Comparison of ENCODE assay signal across 15 cellular contexts in the genomic region with DNA sequence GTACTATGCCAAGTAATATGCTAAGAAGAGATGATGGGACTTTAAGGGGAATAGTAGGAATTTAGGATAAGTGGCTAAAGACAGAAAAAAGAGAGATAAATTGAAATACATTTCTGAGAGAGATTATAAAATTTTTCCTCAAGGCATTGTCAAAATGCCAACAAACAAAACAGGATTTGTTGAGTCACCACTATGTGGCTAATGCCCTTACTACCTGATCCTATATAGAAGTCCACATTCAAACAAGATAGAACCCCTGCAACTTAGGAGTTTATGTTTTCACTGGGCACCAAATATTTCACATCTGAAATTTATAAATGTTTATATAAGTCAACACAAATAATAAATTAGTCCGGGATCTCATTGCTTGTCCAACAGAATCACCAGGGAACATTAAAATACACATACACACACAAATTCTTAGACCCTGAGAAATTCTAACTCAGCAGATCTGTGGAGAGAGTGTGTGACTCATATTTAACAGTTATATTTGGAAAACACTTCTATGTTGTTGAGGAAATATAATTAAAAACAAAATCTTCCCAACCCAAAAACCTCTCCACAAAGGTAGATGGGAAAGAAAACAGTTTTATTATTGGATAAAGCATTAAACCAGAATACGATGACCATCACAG.
"Had no signal": no experiment of that assay in that cellular context is flagged by ENCODE, and none has a peak within 500 bp of the region (broad histone marks: within the 10 kb centered on the region; RNA-seq: fewer than 3 reads in every experiment).

No MANE protein-coding gene starts in this region.

- H3K27me3 ChIP-seq: adrenal gland, hepatocyte, neutrophil had no signal

- H3K36me3 Mint-ChIP-seq: activated naive CD4-positive, alpha-beta T cell treated with anti-CD3 and anti-CD28 coated beads, Interleukin-2, amount 10 ng/mL, durations not matched to agents 7 days and 5 days; natural killer cell; stimulated activated effector memory CD8-positive, alpha-beta T cell treated with anti-CD3 and anti-CD28 coated beads, Interleukin-12 subunit alpha, Interleukin-12 subunit beta, amount 100 ng/mL, for 72 hours had no signal

- DNase-seq: activated CD4-positive, alpha-beta T cell treated with anti-CD3 and anti-CD28 coated beads, Interleukin-2, amount 50 U/mL, for 48 hours; activated naive CD4-positive, alpha-beta T cell treated with anti-CD3 and anti-CD28 coated beads, Interleukin-2, amount 10 ng/mL, durations not matched to agents 7 days and 5 days; adrenal gland; effector memory CD4-positive, alpha-beta T cell; left ventricle myocardium inferior; mesenchymal stem cell; natural killer cell; T-helper 17 cell; WERI-Rb-1 had no signal

- H3K4me1 Mint-ChIP-seq: activated naive CD4-positive, alpha-beta T cell treated with anti-CD3 and anti-CD28 coated beads, Interleukin-2, amount 10 ng/mL, durations not matched to agents 7 days and 5 days; activated T-helper 17 cell treated with anti-CD3 and anti-CD28 coated beads, Interleukin-2, amount 50 U/mL, for 72 hours; central memory CD8-positive, alpha-beta T cell; natural killer cell; stimulated activated effector memory CD8-positive, alpha-beta T cell treated with anti-CD3 and anti-CD28 coated beads, Interleukin-12 subunit alpha, Interleukin-12 subunit beta, amount 100 ng/mL, for 72 hours; T-helper 17 cell had no signal

- H3K4me2 ChIP-seq: hepatocyte had no signal

- H3K4me3 ChIP-seq: adrenal gland, hepatocyte, left ventricle myocardium inferior had no signal

- H3K9me3 ChIP-seq: adrenal gland, left ventricle myocardium inferior, neutrophil had no signal

- H3K9me3 Mint-ChIP-seq: activated naive CD4-positive, alpha-beta T cell treated with anti-CD3 and anti-CD28 coated beads, Interleukin-2, amount 10 ng/mL, durations not matched to agents 7 days and 5 days; activated T-helper 17 cell treated with anti-CD3 and anti-CD28 coated beads, Interleukin-2, amount 50 U/mL, for 72 hours; central memory CD8-positive, alpha-beta T cell; dendritic cell treated with granulocyte-macrophage colony-stimulating factor and Interleukin-4, amounts not matched to agents 40 ng/mL and 50 ng/mL, for 4 days had no signal

- H3K27ac Mint-ChIP-seq: activated naive CD4-positive, alpha-beta T cell treated with anti-CD3 and anti-CD28 coated beads, Interleukin-2, amount 10 ng/mL, durations not matched to agents 7 days and 5 days; activated T-helper 17 cell treated with anti-CD3 and anti-CD28 coated beads, Interleukin-2, amount 50 U/mL, for 72 hours; dendritic cell treated with granulocyte-macrophage colony-stimulating factor and Interleukin-4, amounts not matched to agents 40 ng/mL and 50 ng/mL, for 4 days; natural killer cell; stimulated activated effector memory CD8-positive, alpha-beta T cell treated with anti-CD3 and anti-CD28 coated beads, Interleukin-12 subunit alpha, Interleukin-12 subunit beta, amount 100 ng/mL, for 72 hours; T-helper 17 cell had no signal

- ATAC-seq: activated T-helper 17 cell treated with anti-CD3 and anti-CD28 coated beads, Interleukin-2, amount 50 U/mL, for 72 hours; natural killer cell; stimulated activated effector memory CD8-positive, alpha-beta T cell treated with anti-CD3 and anti-CD28 coated beads, Interleukin-12 subunit alpha, Interleukin-12 subunit beta, amount 100 ng/mL, for 72 hours; T-helper 17 cell had no signal

- H3K36me3 ChIP-seq: adrenal gland, left ventricle myocardium inferior, neutrophil, WERI-Rb-1 had no signal

- H3K27ac ChIP-seq: adrenal gland, hepatocyte, left ventricle myocardium inferior, neutrophil, WERI-Rb-1 had no signal

- H3K27me3 Mint-ChIP-seq: activated naive CD4-positive, alpha-beta T cell treated with anti-CD3 and anti-CD28 coated beads, Interleukin-2, amount 10 ng/mL, durations not matched to agents 7 days and 5 days; activated T-helper 17 cell treated with anti-CD3 and anti-CD28 coated beads, Interleukin-2, amount 50 U/mL, for 72 hours; central memory CD8-positive, alpha-beta T cell; dendritic cell treated with granulocyte-macrophage colony-stimulating factor and Interleukin-4, amounts not matched to agents 40 ng/mL and 50 ng/mL, for 4 days; T-helper 17 cell had no signal

- H3K4me1 ChIP-seq: adrenal gland had no signal

- H3K79me2 ChIP-seq: hepatocyte had no signal

- H3K4me3 Mint-ChIP-seq: activated naive CD4-positive, alpha-beta T cell treated with anti-CD3 and anti-CD28 coated beads, Interleukin-2, amount 10 ng/mL, durations not matched to agents 7 days and 5 days; activated T-helper 17 cell treated with anti-CD3 and anti-CD28 coated beads, Interleukin-2, amount 50 U/mL, for 72 hours; central memory CD8-positive, alpha-beta T cell; dendritic cell treated with granulocyte-macrophage colony-stimulating factor and Interleukin-4, amounts not matched to agents 40 ng/mL and 50 ng/mL, for 4 days; natural killer cell; stimulated activated effector memory CD8-positive, alpha-beta T cell treated with anti-CD3 and anti-CD28 coated beads, Interleukin-12 subunit alpha, Interleukin-12 subunit beta, amount 100 ng/mL, for 72 hours; T-helper 17 cell had no signal

- H2AFZ ChIP-seq: hepatocyte had no signal
